Comparison of ENCODE assay signal across 1 cellular context in the genomic region with DNA sequence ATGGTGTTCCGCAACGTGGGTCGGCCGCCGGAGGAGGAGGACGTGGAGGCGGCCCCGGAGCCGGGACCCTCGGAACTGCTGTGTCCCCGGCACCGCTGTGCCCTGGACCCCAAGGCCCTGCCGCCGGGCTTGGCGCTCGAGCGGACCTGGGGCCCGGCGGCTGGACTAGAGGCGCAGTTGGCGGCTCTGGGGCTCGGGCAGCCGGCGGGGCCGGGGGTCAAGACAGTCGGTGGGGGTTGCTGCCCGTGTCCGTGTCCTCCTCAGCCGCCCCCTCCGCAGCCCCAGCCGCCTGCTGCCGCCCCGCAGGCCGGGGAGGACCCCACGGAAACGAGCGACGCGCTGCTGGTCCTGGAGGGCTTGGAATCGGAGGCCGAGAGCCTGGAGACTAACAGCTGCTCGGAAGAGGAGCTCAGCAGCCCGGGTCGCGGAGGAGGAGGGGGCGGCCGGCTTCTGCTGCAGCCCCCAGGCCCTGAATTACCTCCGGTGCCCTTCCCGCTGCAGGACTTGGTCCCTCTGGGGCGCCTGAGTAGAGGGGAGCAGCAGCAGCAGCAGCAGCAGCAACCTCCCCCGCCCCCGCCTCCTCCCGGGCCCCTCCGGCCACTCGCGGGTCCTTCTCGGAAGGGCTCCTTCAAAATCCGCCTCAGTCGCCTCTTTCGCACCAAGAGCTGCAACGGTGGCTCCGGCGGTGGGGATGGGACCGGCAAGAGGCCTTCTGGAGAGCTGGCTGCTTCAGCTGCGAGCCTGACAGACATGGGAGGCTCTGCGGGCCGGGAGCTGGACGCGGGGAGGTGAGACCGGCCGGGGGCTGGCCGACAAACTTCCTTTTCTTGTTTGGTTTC.
A peak's percentile ranks its signal among the peaks of the same experiment; 100 is the strongest.
TF ChIP-seq lines count a peak whose summit lies in the region.

No MANE protein-coding gene starts in this region.

TF ChIP-seq in GM12878, 131 proteins besides CTCF, POLR2A, EP300 and RAD21:
- peak; percentile 43; the same call in 1 of the 2 replicates for TF ChIP-seq NKRF (conservative IDR thresholded peaks at IDR 0.05)
- TF ChIP-seq EGR1 (IDR thresholded peaks at IDR 0.05; ENCODE audit: borderline replicate concordance in 1 of 2, low read depth in 2 of 2, low read length in 2 of 2), result peak in 1 of 2 experiments; percentile 65; a peak in 2 of 3 replicates
- TF ChIP-seq WRNIP1 (IDR thresholded peaks at IDR 0.05; ENCODE audit: borderline replicate concordance, low read depth, low read length), result no peak
- TF ChIP-seq DPF2 (IDR thresholded peaks at IDR 0.05), result peak; percentile 20; the same call in 1 of the 2 replicates
- peak; percentile 28; the same call in 1 of the 2 replicates for TF ChIP-seq EED (IDR thresholded peaks at IDR 0.05; ENCODE audit: low read depth)
- TF ChIP-seq GATAD2B (conservative IDR thresholded peaks at IDR 0.05; ENCODE audit: low read depth), result 0 out of 2 replicates have a peak, but pooled peaks have one; percentile 14
- TF ChIP-seq, protein P1, sequence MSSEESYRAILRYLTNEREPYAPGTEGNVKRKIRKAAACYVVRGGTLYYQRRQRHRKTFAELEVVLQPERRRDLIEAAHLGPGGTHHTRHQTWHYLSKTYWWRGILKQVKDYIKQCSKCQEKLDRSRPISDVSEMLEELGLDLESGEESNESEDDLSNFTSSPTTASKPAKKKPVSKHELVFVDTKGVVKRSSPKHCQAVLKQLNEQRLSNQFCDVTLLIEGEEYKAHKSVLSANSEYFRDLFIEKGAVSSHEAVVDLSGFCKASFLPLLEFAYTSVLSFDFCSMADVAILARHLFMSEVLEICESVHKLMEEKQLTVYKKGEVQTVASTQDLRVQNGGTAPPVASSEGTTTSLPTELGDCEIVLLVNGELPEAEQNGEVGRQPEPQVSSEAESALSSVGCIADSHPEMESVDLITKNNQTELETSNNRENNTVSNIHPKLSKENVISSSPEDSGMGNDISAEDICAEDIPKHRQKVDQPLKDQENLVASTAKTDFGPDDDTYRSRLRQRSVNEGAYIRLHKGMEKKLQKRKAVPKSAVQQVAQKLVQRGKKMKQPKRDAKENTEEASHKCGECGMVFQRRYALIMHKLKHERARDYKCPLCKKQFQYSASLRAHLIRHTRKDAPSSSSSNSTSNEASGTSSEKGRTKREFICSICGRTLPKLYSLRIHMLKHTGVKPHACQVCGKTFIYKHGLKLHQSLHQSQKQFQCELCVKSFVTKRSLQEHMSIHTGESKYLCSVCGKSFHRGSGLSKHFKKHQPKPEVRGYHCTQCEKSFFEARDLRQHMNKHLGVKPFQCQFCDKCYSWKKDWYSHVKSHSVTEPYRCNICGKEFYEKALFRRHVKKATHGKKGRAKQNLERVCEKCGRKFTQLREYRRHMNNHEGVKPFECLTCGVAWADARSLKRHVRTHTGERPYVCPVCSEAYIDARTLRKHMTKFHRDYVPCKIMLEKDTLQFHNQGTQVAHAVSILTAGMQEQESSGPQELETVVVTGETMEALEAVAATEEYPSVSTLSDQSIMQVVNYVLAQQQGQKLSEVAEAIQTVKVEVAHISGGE (CRISPR knock-in tag; IDR thresholded peaks at IDR 0.05), result no peak
TF ChIP-seq in GM12878: peak in this region for 5.
